Comparison of ENCODE assay signal across 22 cellular contexts in the genomic region with DNA sequence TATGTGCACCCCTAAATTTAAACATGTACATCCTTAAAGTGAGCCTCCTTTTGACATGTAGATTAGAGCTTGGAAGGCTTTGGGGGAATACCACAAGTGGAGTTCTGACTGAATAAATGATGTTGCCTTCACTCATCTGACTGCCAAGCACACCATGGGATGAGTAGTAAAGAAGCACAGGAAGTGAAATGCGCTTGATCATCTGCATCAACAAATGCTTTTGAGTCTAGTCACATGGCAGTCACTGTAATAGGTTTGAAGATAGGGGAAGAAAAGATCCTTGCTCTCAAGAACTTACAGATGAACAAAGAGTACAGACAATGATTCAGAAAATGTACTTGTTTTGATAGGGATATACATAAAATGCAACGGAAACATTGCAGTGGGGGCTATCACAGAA.
"Had no signal": no experiment of that assay in that cellular context is flagged by ENCODE, and none has a peak within 500 bp of the region (broad histone marks: within the 10 kb centered on the region; RNA-seq: fewer than 3 reads in every experiment).

No MANE protein-coding gene starts in this region.

- H3K4me1 Mint-ChIP-seq: activated naive CD8-positive, alpha-beta T cell treated with anti-CD3 and anti-CD28 coated beads, Interleukin-2, amount 50 U/mL, for 24 hours; naive thymus-derived CD4-positive, alpha-beta T cell; neural progenitor cell; stimulated activated memory B cell treated with anti-CD40 and anti-IgM and Interleukin-4, amounts not matched to agents 10 μg/mL and 1 μg/mL and 100 μg/mL, for 72 hours; T-helper 17 cell had no signal

- DNase-seq: activated CD4-positive, alpha-beta T cell treated with anti-CD3 and anti-CD28 coated beads, Interleukin-2, amount 50 U/mL, for 1 hour; activated CD8-positive, alpha-beta T cell treated with anti-CD3 and anti-CD28 coated beads, Interleukin-2, amount 10 ng/mL, durations not matched to agents 7 days and 5 days; activated gamma-delta T cell; activated naive CD4-positive, alpha-beta T cell treated with anti-CD3 and anti-CD28 coated beads, Interleukin-2, amount 50 U/mL, for 16 hours; activated naive CD8-positive, alpha-beta T cell treated with anti-CD3 and anti-CD28 coated beads, Interleukin-2, amount 50 U/mL, for 24 hours; anterior cingulate cortex; body of pancreas; caudate nucleus; effector memory CD8-positive, alpha-beta T cell; esophagus squamous epithelium; left lung; naive thymus-derived CD4-positive, alpha-beta T cell; stimulated activated CD4-positive, alpha-beta T cell treated with anti-CD3 and anti-CD28 coated beads, Interleukin-15, amount 100 ng/mL, for 24 hours; stomach; T-helper 17 cell had no signal

- H3K27ac Mint-ChIP-seq: activated CD8-positive, alpha-beta T cell treated with anti-CD3 and anti-CD28 coated beads, Interleukin-2, amount 10 ng/mL, durations not matched to agents 7 days and 5 days; activated naive CD8-positive, alpha-beta T cell treated with anti-CD3 and anti-CD28 coated beads, Interleukin-2, amount 50 U/mL, for 24 hours; activated T-helper 1 cell treated with anti-CD3 and anti-CD28 coated beads, Interleukin-12 subunit alpha, Interleukin-12 subunit beta, Interleukin-2, Interleukin-4 antibody, amounts not matched to agents 30 ng/mL and 10 ng/mL and 1 ng/mL, durations not matched to agents 14 hours and 24 hours and 36 hours; effector memory CD8-positive, alpha-beta T cell; naive thymus-derived CD4-positive, alpha-beta T cell; neural progenitor cell; stimulated activated memory B cell treated with anti-CD40 and anti-IgM and Interleukin-4, amounts not matched to agents 10 μg/mL and 1 μg/mL and 100 μg/mL, for 72 hours; T-helper 17 cell had no signal

- H3K4me3 ChIP-seq: body of pancreas, esophagus squamous epithelium, left lung, lung, neural progenitor cell, smooth muscle cell, stomach, suprapubic skin, tibial nerve had no signal

- H3K36me3 Mint-ChIP-seq: naive thymus-derived CD4-positive, alpha-beta T cell; neural progenitor cell; stimulated activated memory B cell treated with anti-CD40 and anti-IgM and Interleukin-4, amounts not matched to agents 10 μg/mL and 1 μg/mL and 100 μg/mL, for 72 hours had no signal

- H3K4me3 Mint-ChIP-seq: activated CD8-positive, alpha-beta T cell treated with anti-CD3 and anti-CD28 coated beads, Interleukin-2, amount 10 ng/mL, durations not matched to agents 7 days and 5 days; activated naive CD8-positive, alpha-beta T cell treated with anti-CD3 and anti-CD28 coated beads, Interleukin-2, amount 50 U/mL, for 24 hours; activated T-helper 1 cell treated with anti-CD3 and anti-CD28 coated beads, Interleukin-12 subunit alpha, Interleukin-12 subunit beta, Interleukin-2, Interleukin-4 antibody, amounts not matched to agents 30 ng/mL and 10 ng/mL and 1 ng/mL, durations not matched to agents 14 hours and 24 hours and 36 hours; effector memory CD8-positive, alpha-beta T cell; naive thymus-derived CD4-positive, alpha-beta T cell; neural progenitor cell; stimulated activated memory B cell treated with anti-CD40 and anti-IgM and Interleukin-4, amounts not matched to agents 10 μg/mL and 1 μg/mL and 100 μg/mL, for 72 hours; T-helper 17 cell had no signal
